In genomic region chr7:151517601-151518104, GRCh38 we compare ENCODE assay signal across 8 cellular contexts. TPM values are rescaled to one million over a fixed set of nuclear protein-coding genes. Genes with fewer than 3 reads are reported as not detected.
DNase-seq lines count a peak whose midpoint lies in the region; ATAC-seq and TF ChIP-seq lines count a peak whose summit lies in the region.

No MANE protein-coding gene starts in this region.

- H3K9me3 Mint-ChIP-seq in T-helper 2 cell treated with Interferon-gamma antibody and Interleukin-4, amounts not matched to agents 5 μg/mL and 100 μg/mL, for 36 hours: no peaks in the 10 kb centered on the region
- no peaks in the 10 kb centered on the region for H3K9me3 Mint-ChIP-seq in activated T-helper 17 cell treated with anti-CD3 and anti-CD28 coated beads, Interleukin-2, amount 50 U/mL, for 72 hours

- peaks cover 13% of the 10 kb centered on the region for H3K4me1 ChIP-seq in iPS-20b (ENCODE audit: insufficient read depth, low read length)
- peaks cover 30% of the 10 kb centered on the region for H3K4me1 ChIP-seq in suprapubic skin

- TF ChIP-seq CTCF in suprapubic skin (IDR thresholded peaks at IDR 0.05): no peak

- no peak for TF ChIP-seq POLR2A in suprapubic skin (IDR thresholded peaks at IDR 0.05)

- H3K9me3 ChIP-seq in iPS-20b (ENCODE audit: insufficient read depth, low read depth, low read length) (no peaks in the 10 kb centered on the region), suprapubic skin (no peaks in the 10 kb centered on the region)

- H3K4me3 ChIP-seq in iPS-20b (ENCODE audit: low read length) (peak overlapping the region; percentile 89), suprapubic skin (peak overlapping the region; percentile 71)

- ATAC-seq in activated T-helper 17 cell treated with anti-CD3 and anti-CD28 coated beads, Interleukin-2, amount 50 U/mL, for 72 hours (replicated peaks): no peak
- ATAC-seq in HG02870 (IDR thresholded peaks at IDR 0.05; ENCODE audit: unreplicated experiment): no peak

- TF ChIP-seq EP300 in suprapubic skin (IDR thresholded peaks at IDR 0.05): no peak

- no peaks in the 10 kb centered on the region for H3K36me3 ChIP-seq in iPS-20b (ENCODE audit: insufficient read depth, low read depth, low read length)
- no peaks in the 10 kb centered on the region for H3K36me3 ChIP-seq in suprapubic skin

- H3K27ac Mint-ChIP-seq in T-helper 2 cell treated with Interferon-gamma antibody and Interleukin-4, amounts not matched to agents 5 μg/mL and 100 μg/mL, for 36 hours: peak overlapping the region; percentile 91
- peak overlapping the region; percentile 81 for H3K27ac Mint-ChIP-seq in activated T-helper 17 cell treated with anti-CD3 and anti-CD28 coated beads, Interleukin-2, amount 50 U/mL, for 72 hours

- H3K4me3 Mint-ChIP-seq in T-helper 2 cell treated with Interferon-gamma antibody and Interleukin-4, amounts not matched to agents 5 μg/mL and 100 μg/mL, for 36 hours: peak overlapping the region; percentile 96
- H3K4me3 Mint-ChIP-seq in activated T-helper 17 cell treated with anti-CD3 and anti-CD28 coated beads, Interleukin-2, amount 50 U/mL, for 72 hours: peak overlapping the region; percentile 89

- H3K27ac ChIP-seq in iPS-20b (ENCODE audit: low read length): no peak overlapping the region
- H3K27ac ChIP-seq in suprapubic skin: no peak overlapping the region

- peaks cover 38% of the 10 kb centered on the region for H3K4me1 Mint-ChIP-seq in T-helper 2 cell treated with Interferon-gamma antibody and Interleukin-4, amounts not matched to agents 5 μg/mL and 100 μg/mL, for 36 hours (ENCODE audit: low read depth)
- peaks cover 39% of the 10 kb centered on the region for H3K4me1 Mint-ChIP-seq in activated T-helper 17 cell treated with anti-CD3 and anti-CD28 coated beads, Interleukin-2, amount 50 U/mL, for 72 hours

- no peaks in the 10 kb centered on the region for H3K27me3 Mint-ChIP-seq in T-helper 2 cell treated with Interferon-gamma antibody and Interleukin-4, amounts not matched to agents 5 μg/mL and 100 μg/mL, for 36 hours (ENCODE audit: low read depth)
- H3K27me3 Mint-ChIP-seq in activated T-helper 17 cell treated with anti-CD3 and anti-CD28 coated beads, Interleukin-2, amount 50 U/mL, for 72 hours: no peaks in the 10 kb centered on the region

- DNase-seq in T-helper 2 cell treated with Interferon-gamma antibody and Interleukin-4, amounts not matched to agents 5 μg/mL and 100 μg/mL, for 36 hours (ENCODE audit: low spot score): no peak
- no peak for DNase-seq in T-helper 2 cell
- no peak for DNase-seq in suprapubic skin (ENCODE audit: low spot score in 2 of 2)
- DNase-seq in effector CD4-positive, alpha-beta T cell: no peak
- DNase-seq in globus pallidus (ENCODE audit: low spot score): no peak

- peaks cover 26% of the 10 kb centered on the region for H3K36me3 Mint-ChIP-seq in T-helper 2 cell treated with Interferon-gamma antibody and Interleukin-4, amounts not matched to agents 5 μg/mL and 100 μg/mL, for 36 hours (ENCODE audit: low read depth)
- peaks cover 40% of the 10 kb centered on the region for H3K36me3 Mint-ChIP-seq in activated T-helper 17 cell treated with anti-CD3 and anti-CD28 coated beads, Interleukin-2, amount 50 U/mL, for 72 hours (ENCODE audit: low read depth)

- H3K9ac ChIP-seq in iPS-20b (ENCODE audit: low read depth, low read length): peak overlapping the region; percentile 93; the same call in 1 of the 2 replicates

- H3K27me3 ChIP-seq in iPS-20b (ENCODE audit: insufficient read depth, low read length) (0 out of 2 replicates have a peak, but pooled peaks cover 4% of the 10 kb centered on the region), suprapubic skin (no peaks in the 10 kb centered on the region)

- WGBS in suprapubic skin: 52% methylated on average over 7 of the region's 7 CpGs

RNA-seq across cellular contexts. Expression of gene RHEB, which starts 2.0 kb away (rescaled TPM):
- total RNA-seq in activated T-helper 17 cell treated with anti-CD3 and anti-CD28 coated beads, Interleukin-2, amount 50 U/mL, for 72 hours: 10 to 100 TPM; 37.3 to 55.5 TPM
- 10 to 100 TPM; 46.5 to 62.2 (median 53.9) TPM for total RNA-seq in suprapubic skin
